In the genomic region with DNA sequence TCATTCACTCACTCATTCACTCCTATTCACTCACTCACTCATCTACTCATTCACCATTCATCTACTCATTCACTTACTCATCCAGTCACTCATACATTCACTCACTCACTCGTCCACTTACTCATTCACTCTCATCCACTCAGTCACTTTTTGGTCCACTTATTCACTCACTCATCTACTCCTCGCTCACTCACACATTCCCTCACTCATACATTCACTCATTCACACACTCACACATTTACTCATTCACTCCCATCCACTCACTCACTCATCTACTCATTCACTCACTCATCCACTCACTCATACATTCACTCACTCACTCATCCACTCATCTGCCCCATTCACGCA, we compare ENCODE assay signal across 19 cellular contexts.
"Had no signal": no experiment of that assay in that cellular context is flagged by ENCODE, and none has a peak within 500 bp of the region (broad histone marks: within the 10 kb centered on the region; RNA-seq: fewer than 3 reads in every experiment).

No MANE protein-coding gene starts in this region.

- H3K36me3 ChIP-seq: adrenal gland, Peyer's patch had no signal

- H3K4me3 Mint-ChIP-seq: activated naive CD8-positive, alpha-beta T cell; T-helper 1 cell treated with Interleukin-12 subunit alpha and Interleukin-12 subunit beta and Interleukin-4 antibody, amounts not matched to agents 30 μg/mL and 1 μg/mL, for 36 hours had no signal

- H3K27ac ChIP-seq: adrenal gland had no signal

- H3K36me3 Mint-ChIP-seq: activated naive CD8-positive, alpha-beta T cell had no signal

- DNase-seq: activated CD4-positive, alpha-beta T cell treated with anti-CD3 and anti-CD28 coated beads for 48 hours; activated CD4-positive, alpha-beta T cell treated with anti-CD3 and anti-CD28 coated beads, Interleukin-2, amount 50 U/mL, for 4 hours; activated effector memory CD4-positive, alpha-beta T cell treated with Interleukin-2 at 50 U/mL for 16 hours; activated naive CD4-positive, alpha-beta T cell; activated T-cell treated with anti-CD3 and anti-CD28 coated beads for 4 hours; adrenal gland; anterior cingulate cortex; caudate nucleus; Kasumi-1; KBM-7; NCI-H1048; NCI-H146; NCI-H187 treated with DMSO at 0.1 percent for 48 hours; NCI-H2081 treated with DMSO at 0.1 percent for 48 hours; NCI-H446; SHP77 treated with DMSO at 0.1 percent for 48 hours had no signal

- H3K4me3 ChIP-seq: adrenal gland, Peyer's patch had no signal

- H3K9me3 ChIP-seq: adrenal gland, Peyer's patch had no signal

- H3K27ac Mint-ChIP-seq: activated naive CD8-positive, alpha-beta T cell; T-helper 1 cell treated with Interleukin-12 subunit alpha and Interleukin-12 subunit beta and Interleukin-4 antibody, amounts not matched to agents 30 μg/mL and 1 μg/mL, for 36 hours had no signal
